ENCODE assay signal across 25 cellular contexts in the genomic region with DNA sequence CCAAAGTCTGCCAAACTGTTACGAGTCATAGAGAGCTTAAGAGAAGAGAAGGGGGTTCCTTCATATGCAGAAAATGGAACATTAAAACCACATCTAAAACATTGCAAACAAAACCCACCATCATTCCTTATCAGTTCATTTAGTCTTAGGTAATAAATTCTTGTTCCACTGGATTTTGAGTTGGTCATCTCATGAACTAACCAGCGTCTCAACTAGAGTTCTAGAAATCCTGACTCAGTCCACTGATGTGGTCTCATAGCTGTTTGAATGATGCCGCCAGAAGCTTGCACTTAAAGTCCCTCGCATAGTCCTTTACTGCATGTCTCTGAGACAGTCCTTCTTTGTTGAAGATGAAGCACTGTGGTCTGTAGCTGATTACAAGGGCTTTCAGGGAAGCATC.
"Had no signal": no experiment of that assay in that cellular context is flagged by ENCODE, and none has a peak within 500 bp of the region (broad histone marks: within the 10 kb centered on the region; RNA-seq: fewer than 3 reads in every experiment).

No MANE protein-coding gene starts in this region.

- H3K79me2 ChIP-seq: hepatocyte had no signal

- H3K4me2 ChIP-seq: hepatocyte had no signal

- H3K27ac Mint-ChIP-seq: activated CD4-positive, alpha-beta memory T cell treated with anti-CD3 and anti-CD28 coated beads for 36 hours; activated naive CD4-positive, alpha-beta T cell treated with anti-CD3 and anti-CD28 coated beads, Interleukin-2, amount 10 ng/mL, durations not matched to agents 7 days and 5 days; immature natural killer cell; stimulated activated memory B cell treated with anti-CD40 and anti-IgM and Interleukin-4, amounts not matched to agents 10 μg/mL and 1 μg/mL and 100 μg/mL, for 72 hours; T-helper 1 cell treated with Interleukin-12 subunit alpha and Interleukin-12 subunit beta and Interleukin-4 antibody, amounts not matched to agents 30 μg/mL and 1 μg/mL, for 36 hours had no signal

- H3K9me3 ChIP-seq: breast epithelium, testis, vagina had no signal

- H3K36me3 ChIP-seq: breast epithelium, vagina had no signal

- H3K4me3 Mint-ChIP-seq: activated CD4-positive, alpha-beta memory T cell treated with anti-CD3 and anti-CD28 coated beads for 36 hours; activated naive CD4-positive, alpha-beta T cell treated with anti-CD3 and anti-CD28 coated beads, Interleukin-2, amount 10 ng/mL, durations not matched to agents 7 days and 5 days; central memory CD8-positive, alpha-beta T cell; immature natural killer cell; stimulated activated memory B cell treated with anti-CD40 and anti-IgM and Interleukin-4, amounts not matched to agents 10 μg/mL and 1 μg/mL and 100 μg/mL, for 72 hours; T-helper 1 cell treated with Interleukin-12 subunit alpha and Interleukin-12 subunit beta and Interleukin-4 antibody, amounts not matched to agents 30 μg/mL and 1 μg/mL, for 36 hours had no signal

- ATAC-seq: left colon; sciatic nerve; stimulated activated memory B cell treated with anti-CD40 and anti-IgM and Interleukin-4, amounts not matched to agents 10 μg/mL and 1 μg/mL and 100 μg/mL, for 72 hours had no signal

- H3K4me1 Mint-ChIP-seq: central memory CD8-positive, alpha-beta T cell had no signal

- H3K27me3 ChIP-seq: breast epithelium, hepatocyte, testis, vagina had no signal

- H3K4me3 ChIP-seq: breast epithelium, hepatocyte, testis, vagina had no signal

- H3K4me1 ChIP-seq: breast epithelium, testis, vagina had no signal

- H3K27me3 Mint-ChIP-seq: activated CD4-positive, alpha-beta memory T cell treated with anti-CD3 and anti-CD28 coated beads for 36 hours; activated naive CD4-positive, alpha-beta T cell treated with anti-CD3 and anti-CD28 coated beads, Interleukin-2, amount 10 ng/mL, durations not matched to agents 7 days and 5 days; central memory CD8-positive, alpha-beta T cell; stimulated activated memory B cell treated with anti-CD40 and anti-IgM and Interleukin-4, amounts not matched to agents 10 μg/mL and 1 μg/mL and 100 μg/mL, for 72 hours had no signal

- DNase-seq: activated CD4-positive, alpha-beta memory T cell treated with anti-CD3 and anti-CD28 coated beads for 36 hours; activated CD4-positive, alpha-beta T cell treated with anti-CD3 and anti-CD28 coated beads for 48 hours; activated effector memory CD4-positive, alpha-beta T cell treated with Interleukin-2 at 50 U/mL for 16 hours; activated naive CD4-positive, alpha-beta T cell treated with anti-CD3 and anti-CD28 coated beads, Interleukin-2, amount 10 ng/mL, durations not matched to agents 7 days and 5 days; activated T-cell treated with anti-CD3 and anti-CD28 coated beads, Interleukin-2, amount 50 U/mL, for 1 hour; aorta; effector memory CD4-positive, alpha-beta T cell; glutamatergic neuron; immature natural killer cell; left colon; mesenchymal stem cell; occipital lobe; small intestine; stimulated activated CD4-positive, alpha-beta T cell treated with anti-CD3 and anti-CD28 coated beads, Interleukin-15, amount 100 ng/mL, for 24 hours; testis; trophoblast cell had no signal

- H3K27ac ChIP-seq: breast epithelium, hepatocyte, testis, vagina had no signal

- FAIRE-seq: colon, frontal cortex, small intestine had no signal

- H2AFZ ChIP-seq: hepatocyte had no signal
